ENCODE assay signal across 2 cellular contexts in the genomic region with DNA sequence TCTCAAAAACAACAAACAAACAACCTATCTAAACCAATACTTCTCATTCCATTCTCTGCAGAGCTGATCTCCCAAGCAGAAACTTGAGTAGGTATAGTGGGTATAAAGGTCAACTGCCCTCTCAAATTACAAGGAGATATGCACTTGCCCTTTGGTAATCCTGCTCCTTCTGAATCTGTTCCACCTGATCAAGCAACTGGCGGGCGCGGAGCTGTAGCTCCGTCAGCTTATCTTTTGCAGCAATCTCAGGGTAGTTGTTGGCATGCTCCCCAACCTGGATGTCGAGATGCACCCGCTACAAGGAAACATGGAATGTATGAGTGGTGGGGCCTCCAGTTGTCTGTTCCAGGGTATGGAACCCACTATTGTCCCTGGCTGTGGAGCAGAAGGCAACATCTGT.
TF ChIP-seq lines count a peak whose summit lies in the region.

No MANE protein-coding gene starts in this region.

TF ChIP-seq in SK-N-SH, 30 proteins besides CTCF, POLR2A, EP300 and RAD21:
- TF ChIP-seq NRF1 (IDR thresholded peaks at IDR 0.05; ENCODE audit: low read depth, low read length) (no peak), JUND (IDR thresholded peaks at IDR 0.05) (no peak), FOSL2 (IDR thresholded peaks at IDR 0.05; ENCODE audit: borderline replicate concordance, low read depth) (no peak), ZBTB33 (IDR thresholded peaks at IDR 0.05; ENCODE audit: borderline replicate concordance, low read depth) (no peak), POLR2AphosphoS5 (IDR thresholded peaks at IDR 0.05; ENCODE audit: low read depth, low read length) (no peak), USF1 (IDR thresholded peaks at IDR 0.05; ENCODE audit: borderline replicate concordance, low read depth) (no peak), SMC3 (IDR thresholded peaks at IDR 0.05; ENCODE audit: low read depth, low read length) (no peak), TEAD4 (IDR thresholded peaks at IDR 0.05; ENCODE audit: borderline replicate concordance, insufficient read depth) (no peak), NFIC (IDR thresholded peaks at IDR 0.05; ENCODE audit: borderline replicate concordance) (no peak), CHD2 (IDR thresholded peaks at IDR 0.05; ENCODE audit: low read length, partially characterized antibody) (no peak), MXI1 (IDR thresholded peaks at IDR 0.05; ENCODE audit: low read depth, low read length) (no peak), ELF1 (IDR thresholded peaks at IDR 0.05) (no peak), SIN3A (IDR thresholded peaks at IDR 0.05; ENCODE audit: borderline replicate concordance, low read depth, low read length) (no peak), TAF1 (IDR thresholded peaks at IDR 0.05; ENCODE audit: borderline replicate concordance, low read depth, low read length) (no peak), FOXJ3 (CRISPR knock-in tag; IDR thresholded peaks at IDR 0.05) (no peak), RXRA (IDR thresholded peaks at IDR 0.05; ENCODE audit: borderline replicate concordance, low read depth) (no peak), RFX5 (IDR thresholded peaks at IDR 0.05; ENCODE audit: low read length) (no peak)
- TF ChIP-seq, protein P1, sequence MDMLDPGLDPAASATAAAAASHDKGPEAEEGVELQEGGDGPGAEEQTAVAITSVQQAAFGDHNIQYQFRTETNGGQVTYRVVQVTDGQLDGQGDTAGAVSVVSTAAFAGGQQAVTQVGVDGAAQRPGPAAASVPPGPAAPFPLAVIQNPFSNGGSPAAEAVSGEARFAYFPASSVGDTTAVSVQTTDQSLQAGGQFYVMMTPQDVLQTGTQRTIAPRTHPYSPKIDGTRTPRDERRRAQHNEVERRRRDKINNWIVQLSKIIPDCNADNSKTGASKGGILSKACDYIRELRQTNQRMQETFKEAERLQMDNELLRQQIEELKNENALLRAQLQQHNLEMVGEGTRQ (IDR thresholded peaks at IDR 0.05; ENCODE audit: borderline replicate concordance, low read depth, low read length): no peak
- TF ChIP-seq, protein P2, sequence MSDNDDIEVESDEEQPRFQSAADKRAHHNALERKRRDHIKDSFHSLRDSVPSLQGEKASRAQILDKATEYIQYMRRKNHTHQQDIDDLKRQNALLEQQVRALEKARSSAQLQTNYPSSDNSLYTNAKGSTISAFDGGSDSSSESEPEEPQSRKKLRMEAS (IDR thresholded peaks at IDR 0.05; ENCODE audit: low read depth): no peak

TF ChIP-seq in SK-N-SH treated with all-trans-retinoic acid at 6 μM for 48 hours, 23 proteins besides CTCF, POLR2A, EP300 and RAD21:
- no peak for TF ChIP-seq ZNF8 (CRISPR knock-in tag; IDR thresholded peaks at IDR 0.05)
